ENCODE assay signal across 8 cellular contexts in genomic region chrX:136953867-136954787, GRCh38.
DNase-seq lines count a peak whose midpoint lies in the region; ATAC-seq and TF ChIP-seq lines count a peak whose summit lies in the region.

No MANE protein-coding gene starts in this region.

- WGBS in liver, result 59% methylated on average over 26 of the region's 26 CpGs

- ATAC-seq in GM18870 (IDR thresholded peaks at IDR 0.05; ENCODE audit: unreplicated experiment) (peak; percentile 94), HG03095 (IDR thresholded peaks at IDR 0.05; ENCODE audit: unreplicated experiment) (peak; percentile 98)

- no peaks in the 10 kb centered on the region for H3K36me3 ChIP-seq in WERI-Rb-1
- H3K36me3 ChIP-seq in liver (ENCODE audit: control insufficient read depth in 4 of 4, insufficient read depth in 3 of 4, low read depth in 1 of 4, low read length in 3 of 4), result no peaks in the 10 kb centered on the region

- H3K9me3 ChIP-seq in WERI-Rb-1 (ENCODE audit: severe bottlenecking), result no peaks in the 10 kb centered on the region
- no peaks in the 10 kb centered on the region for H3K9me3 ChIP-seq in liver (ENCODE audit: control insufficient read depth in 4 of 4, low read length in 3 of 4)

- H3K4me1 ChIP-seq in liver (ENCODE audit: control insufficient read depth in 4 of 4, insufficient read depth in 4 of 4, low read length in 3 of 4), result peaks cover 0 to 5% (median 1%) of the 10 kb centered on the region in 4 donors

- H3K27me3 ChIP-seq in WERI-Rb-1 (ENCODE audit: insufficient read depth, low read depth, severe bottlenecking) (peaks cover 3% of the 10 kb centered on the region), liver (ENCODE audit: control insufficient read depth in 4 of 4, insufficient read depth in 4 of 4, low read length in 3 of 4) (no peaks in the 10 kb centered on the region)

- H3K4me3 ChIP-seq in WERI-Rb-1 (ENCODE audit: low read depth, low read length) (no peak overlapping the region), liver (ENCODE audit: low read depth in 1 of 3, low read length in 3 of 3) (no peak overlapping the region)

- H3K9ac ChIP-seq in liver (ENCODE audit: low read depth in 1 of 2, low read length in 2 of 2), result no peak overlapping the region

- DNase-seq in AML-193 (lab: John Stamatoyannopoulos, UW) (peak; percentile 43 to 56), NCI-H2171 treated with DMSO at 0.1 percent for 48 hours (lab: John Stamatoyannopoulos, UW) (peak; percentile 44), WERI-Rb-1 (peak; percentile 77), cerebellar cortex (ENCODE audit: low spot score) (peak; percentile 81)
- DNase-seq in stimulated activated CD8-positive, alpha-beta memory T cell treated with anti-CD3 and anti-CD28 coated beads, Interleukin-2, amount 100 ng/mL, for 48 hours (ENCODE audit: low read depth in 2 of 2), result peak; percentile 19 to 28

- peak; percentile 72 to 77 for TF ChIP-seq RAD21 in liver (IDR thresholded peaks at IDR 0.05)

- peak; percentile 74 for TF ChIP-seq CTCF in WERI-Rb-1 (IDR thresholded peaks at IDR 0.05; ENCODE audit: low read depth, low read length)
- peak; percentile 63 for TF ChIP-seq CTCF in liver (IDR thresholded peaks at IDR 0.05; ENCODE audit: low read depth, low read length, missing input control)

- no peak overlapping the region for H3K27ac ChIP-seq in WERI-Rb-1
- no peak overlapping the region for H3K27ac ChIP-seq in liver (ENCODE audit: low read depth in 1 of 2, low read length in 2 of 2)

TF ChIP-seq in liver, 16 proteins besides CTCF, POLR2A, EP300 and RAD21:
- TF ChIP-seq HNF4A (conservative IDR thresholded peaks at IDR 0.05), result no peak
- TF ChIP-seq EGR1 (IDR thresholded peaks at IDR 0.05; ENCODE audit: low read depth in 2 of 2), result no peak
- TF ChIP-seq MAX (IDR thresholded peaks at IDR 0.05), result no peak
- TF ChIP-seq ATF3 (IDR thresholded peaks at IDR 0.05), result no peak
- no peak for TF ChIP-seq SP1 (IDR thresholded peaks at IDR 0.05)
TF ChIP-seq in liver: peak in this region for 0.

Comparison
In these comparisons a context has a peak if more than half of its experiments do, and no peak if none do; other contexts are left out.
1. DNase-seq: peak in every context shown above with its lines; median percentile 81 in cerebellar cortex; 77 in WERI-Rb-1; 50 in AML-193; 44 in NCI-H2171 treated with DMSO at 0.1 percent for 48 hours; 24 in stimulated activated CD8-positive, alpha-beta memory T cell treated with anti-CD3 and anti-CD28 coated beads, Interleukin-2, amount 100 ng/mL, for 48 hours.